31 cellular contexts compared by ENCODE assay signal in the genomic region with DNA sequence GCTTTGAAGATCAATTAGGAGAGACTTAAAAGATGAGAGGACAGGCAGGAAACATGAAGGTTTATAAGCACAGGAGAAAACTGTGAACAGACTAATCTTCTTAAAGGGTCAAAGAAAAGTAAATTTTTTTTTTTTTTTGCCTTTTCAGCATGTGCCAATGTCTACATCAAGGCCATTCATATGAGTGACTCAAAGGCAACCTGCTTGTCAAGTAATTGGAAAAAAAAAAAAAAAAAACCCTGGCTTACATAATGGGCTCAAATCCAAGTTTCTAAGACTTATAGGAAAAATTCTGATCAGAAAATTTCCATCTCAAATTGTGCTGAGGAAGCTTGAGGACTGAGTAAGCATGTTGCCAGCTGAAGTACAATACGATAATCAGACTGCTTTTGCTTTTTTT. TPM values are rescaled to one million over a fixed set of nuclear protein-coding genes. Genes with fewer than 3 reads are reported as not detected.
"Had no signal": no experiment of that assay in that cellular context is flagged by ENCODE, and none has a peak within 500 bp of the region (broad histone marks: within the 10 kb centered on the region; RNA-seq: fewer than 3 reads in every experiment).

No MANE protein-coding gene starts in this region.

- H3K4me3 ChIP-seq: cardiac muscle cell, MG63, SJSA1 had no signal

- DNase-seq: activated CD4-positive, alpha-beta memory T cell treated with anti-CD3 and anti-CD28 coated beads for 36 hours; activated CD4-positive, alpha-beta T cell treated with anti-CD3 and anti-CD28 coated beads for 36 hours; activated CD4-positive, alpha-beta T cell treated with anti-CD3 and anti-CD28 coated beads, Interleukin-2, amount 50 U/mL, for 1 hour; activated CD8-positive, alpha-beta memory T cell treated with anti-CD3 and anti-CD28 coated beads, Interleukin-2, amount 50 U/mL, for 4 hours; activated effector memory CD4-positive, alpha-beta T cell treated with anti-CD3 and anti-CD28 coated beads, Interleukin-2, amount 50 U/mL, for 16 hours; activated naive CD4-positive, alpha-beta T cell; activated naive CD4-positive, alpha-beta T cell treated with anti-CD3 and anti-CD28 coated beads, Interleukin-2, amount 50 U/mL, for 16 hours; activated naive CD8-positive, alpha-beta T cell treated with anti-CD3 and anti-CD28 coated beads for 36 hours; activated T-cell treated with anti-CD3 and anti-CD28 coated beads, Interleukin-2, amount 50 U/mL, for 72 hours; amniotic stem cell; aorta; brain microvascular endothelial cell; Kasumi-1; KG1; MG63; NCI-H1048; NCI-H1105 treated with DMSO at 0.1 percent for 48 hours; NCI-H1436; NCI-H1694; NCI-H1930; NCI-H2081 treated with DMSO at 0.1 percent for 48 hours; NCI-H226; NCI-H524 treated with DMSO at 0.1 percent for 48 hours; NCI-H748 treated with DMSO at 0.1 percent for 48 hours; NK-92 treated with Interleukin-12 subunit alpha and Interleukin-12 subunit beta, amount 100 ng/mL, for 24 hours; SHP77 treated with DMSO at 0.1 percent for 48 hours; SK-N-SH had no signal

- H3K27ac ChIP-seq: brain microvascular endothelial cell, cardiac muscle cell, SJSA1 had no signal

- H3K36me3 ChIP-seq: brain microvascular endothelial cell, cardiac muscle cell, MG63, SJSA1 had no signal

- H3K9ac ChIP-seq: SK-N-SH had no signal

- H3K4me2 ChIP-seq: SK-N-SH had no signal

- H3K9me3 ChIP-seq: MG63, SJSA1, SK-N-SH had no signal

- H3K27me3 ChIP-seq: brain microvascular endothelial cell, cardiac muscle cell, MG63, SJSA1 had no signal

RNA-seq across cellular contexts. Expression of gene PPP2R2B, which starts 15.9 kb away (rescaled TPM):
- total RNA-seq: NCI-H460, RPMI7951 had no signal
